ENCODE assay signal across 8 cellular contexts in genomic region chr22:30444632-30445437, GRCh38.
DNase-seq lines count a peak whose midpoint lies in the region; ATAC-seq and TF ChIP-seq lines count a peak whose summit lies in the region.

No MANE protein-coding gene starts in this region.

- peaks cover 4% of the 10 kb centered on the region for H3K4me1 ChIP-seq in iPS-15b (ENCODE audit: control insufficient read depth, insufficient read depth, low read length)

- in situ Hi-C loops in KBM-7 (cut with MboI; ENCODE audit: low pct_unique_long_range_greater_than_20kb, low sequenced_read_pairs) = no loop called here

- TF ChIP-seq CTCF in GM06990 (IDR thresholded peaks at IDR 0.05; ENCODE audit: insufficient read depth, low read length, poor library complexity, severe bottlenecking) = peak; percentile 80

- H3K9me3 ChIP-seq in iPS-15b (ENCODE audit: control insufficient read depth, insufficient read depth, low read length) = no peaks in the 10 kb centered on the region

- peak; percentile 52 for DNase-seq in GM06990 (ENCODE audit: extremely low read depth, insufficient read length)
- DNase-seq in KBM-7 = peak; percentile 79
- DNase-seq in SHP77 treated with DMSO at 0.1 percent for 48 hours (lab: John Stamatoyannopoulos, UW) = peak; percentile 43
- peak in 36 of 56 donors; percentile 4 to 77 (median 34) for DNase-seq in amygdala (lab: John Stamatoyannopoulos, UW)
- peak; percentile 49 to 64 (median 55) for DNase-seq in stimulated activated CD4-positive, alpha-beta T cell treated with anti-CD3 and anti-CD28 coated beads, Interleukin-12 subunit alpha, Interleukin-12 subunit beta, amount 100 ng/mL, for 48 hours (ENCODE audit: low read depth in 2 of 3, low spot score in 1 of 3)

- ATAC-seq in GM18870 (IDR thresholded peaks at IDR 0.05; ENCODE audit: unreplicated experiment) = no peak
- no peak for ATAC-seq in GM18873 (IDR thresholded peaks at IDR 0.05; ENCODE audit: low FRiP score, unreplicated experiment)

- H3K36me3 ChIP-seq in GM06990 (ENCODE audit: control insufficient read depth, insufficient read depth, low read length) (no peaks in the 10 kb centered on the region), iPS-15b (ENCODE audit: control insufficient read depth, insufficient read depth, low read length) (no peaks in the 10 kb centered on the region)

- H3K4me3 ChIP-seq in GM06990 (replicated peaks; ENCODE audit: low read depth, low read length) (no peak overlapping the region), iPS-15b (ENCODE audit: low read depth, low read length) (peak overlapping the region; percentile 28)

- H3K27me3 ChIP-seq in GM06990 (replicated peaks; ENCODE audit: control insufficient read depth, insufficient read depth, low read length) (no peaks in the 10 kb centered on the region), iPS-15b (ENCODE audit: control insufficient read depth, insufficient read depth, low read length) (no peaks in the 10 kb centered on the region)

- no peak overlapping the region for H3K9ac ChIP-seq in iPS-15b (ENCODE audit: low read depth, low read length)
